Comparison of ENCODE assay signal across 8 cellular contexts in genomic region chr6:132512638-132513632, GRCh38. TPM values are rescaled to one million over a fixed set of nuclear protein-coding genes. Genes with fewer than 3 reads are reported as not detected.
DNase-seq lines count a peak whose midpoint lies in the region; ATAC-seq lines count a peak whose summit lies in the region.

TSS of gene STX7 (minus strand) at chr6:132513116. CDS start at chr6:132503530, 9,586 bp downstream.

- no peaks in the 10 kb centered on the region for H3K36me3 ChIP-seq in effector memory CD4-positive, alpha-beta T cell (ENCODE audit: control insufficient read depth, insufficient read depth, low read length)

- DNase-seq in CMK (ENCODE audit: low read depth) = peak; percentile 71
- DNase-seq in HPDE6-E6E7 (ENCODE audit: extremely low spot score) = peak; percentile 94
- DNase-seq in NOMO-1 treated with DMSO at 0.1 percent for 48 hours (lab: John Stamatoyannopoulos, UW; ENCODE audit: unreplicated experiment) = peak; percentile 83
- peak; percentile 78 for DNase-seq in activated CD8-positive, alpha-beta memory T cell treated with anti-CD3 and anti-CD28 coated beads for 4 hours (ENCODE audit: low read depth in 2 of 2)
- peak; percentile 67 to 81 (median 78) for DNase-seq in effector memory CD4-positive, alpha-beta T cell
- peak; percentile 89 to 90 for DNase-seq in lung microvascular endothelial cell (ENCODE audit: low read depth in 2 of 2)
- DNase-seq in stimulated activated CD4-positive, alpha-beta T cell treated with anti-CD3 and anti-CD28 coated beads, TNF-alpha, amount 100 ng/mL, for 4 hours (ENCODE audit: low read depth in 3 of 3) = peak; percentile 72 to 79 (median 75)

- peak; percentile 89 for ATAC-seq in GM19467 (IDR thresholded peaks at IDR 0.05; ENCODE audit: unreplicated experiment)

- H3K27ac ChIP-seq in effector memory CD4-positive, alpha-beta T cell (ENCODE audit: insufficient read depth, low read length, poor library complexity, severe bottlenecking) = peak within 1 kb of the TSS; percentile 36

- no peaks in the 10 kb centered on the region for H3K27me3 ChIP-seq in effector memory CD4-positive, alpha-beta T cell (replicated peaks; ENCODE audit: control insufficient read depth, insufficient read depth, low read length, poor library complexity, severe bottlenecking)

- H3K9me3 ChIP-seq in effector memory CD4-positive, alpha-beta T cell (ENCODE audit: control insufficient read depth, low read length) = no peaks in the 10 kb centered on the region

- H3K4me3 ChIP-seq in effector memory CD4-positive, alpha-beta T cell (ENCODE audit: insufficient read depth, low read depth, low read length, poor library complexity, severe bottlenecking) = peak within 1 kb of the TSS; percentile 86

- H3K4me1 ChIP-seq in effector memory CD4-positive, alpha-beta T cell (ENCODE audit: control insufficient read depth, insufficient read depth, low read length, poor library complexity, severe bottlenecking) = no peaks in the 10 kb centered on the region

RNA-seq across cellular contexts. Expression of gene STX7, which starts in this region (rescaled TPM):
- 19.8 and 52.0 TPM in 2 replicates for total RNA-seq in lung microvascular endothelial cell

Comparison
In these comparisons a context has a peak if more than half of its experiments do, and no peak if none do; other contexts are left out.
1. Peak in every context shown above with its lines: DNase-seq, ATAC-seq, H3K4me3 ChIP-seq and H3K27ac ChIP-seq.